8 cellular contexts compared by ENCODE assay signal in the genomic region with DNA sequence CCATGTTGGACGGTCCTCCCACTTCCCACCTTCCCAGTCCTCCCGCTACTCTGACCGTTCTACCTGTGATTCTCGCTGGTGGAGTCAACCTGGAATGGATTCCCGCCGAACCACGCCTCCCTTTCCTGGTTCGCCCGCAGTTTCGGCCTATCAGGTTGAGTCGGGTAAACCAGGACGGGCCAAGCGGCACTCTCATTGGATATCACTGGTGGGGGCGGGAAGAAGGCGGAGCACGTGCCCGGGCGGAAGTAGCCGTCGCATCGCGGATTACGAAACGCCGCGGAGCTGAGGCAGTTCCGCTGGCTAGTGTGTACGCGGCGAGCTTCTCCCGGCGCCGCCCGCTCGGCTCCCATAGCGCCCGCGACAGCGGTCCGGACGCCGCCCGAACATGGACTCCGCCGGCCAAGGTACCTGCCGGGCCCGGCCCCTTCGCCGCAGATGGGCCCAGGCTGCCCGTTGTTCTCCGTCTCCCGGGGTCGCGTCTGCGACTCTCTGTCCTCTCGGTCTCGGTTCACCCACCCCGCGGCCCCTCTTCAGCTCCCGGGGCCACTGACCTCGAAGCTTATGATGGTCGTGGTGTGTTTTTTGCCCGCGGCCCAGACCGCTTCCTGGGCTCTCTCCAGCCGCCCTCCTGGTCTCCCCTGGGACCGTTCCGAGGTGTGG. TPM values are rescaled to one million over a fixed set of nuclear protein-coding genes. Genes with fewer than 3 reads are reported as not detected.
DNase-seq lines count a peak whose midpoint lies in the region; TF ChIP-seq lines count a peak whose summit lies in the region.

Gene TPD52L2, plus strand, starts transcription at position 293 of the 663 bp plus-strand sequence. Its CDS starts 96 bp downstream, at position 389.

- H3K36me3 Mint-ChIP-seq in nephron (ENCODE audit: low read depth), result peaks cover 18% of the 10 kb centered on the region
- H3K36me3 Mint-ChIP-seq in stimulated activated naive CD8-positive, alpha-beta T cell treated with anti-CD3 and anti-CD28 coated beads, Interleukin-15, Interleukin-2, amounts not matched to agents 100 ng/mL and 50 ng/mL, for 24 hours (ENCODE audit: low read depth), result peaks cover 31% of the 10 kb centered on the region

- H3K27me3 Mint-ChIP-seq in nephron (ENCODE audit: low read depth), result no peaks in the 10 kb centered on the region
- H3K27me3 Mint-ChIP-seq in stimulated activated naive CD8-positive, alpha-beta T cell treated with anti-CD3 and anti-CD28 coated beads, Interleukin-15, Interleukin-2, amounts not matched to agents 100 ng/mL and 50 ng/mL, for 24 hours, result no peaks in the 10 kb centered on the region

- DNase-seq in ELF-1 (ENCODE audit: low read depth, low spot score) (peak; percentile 100), H7 (peak; percentile 99), MG63 (peak; percentile 99), SHP77 treated with DMSO at 0.1 percent for 48 hours (lab: John Stamatoyannopoulos, UW) (peak; percentile 100), fibroblast of the aortic adventitia (ENCODE audit: low read depth) (peak; percentile 96)
- DNase-seq in activated effector memory CD4-positive, alpha-beta T cell treated with anti-CD3 and anti-CD28 coated beads, Interleukin-2, amount 50 U/mL, for 16 hours, result peak; percentile 99

- H3K27ac Mint-ChIP-seq in nephron, result peak within 1 kb of the TSS; percentile 83 to 96 (median 87)
- peak within 1 kb of the TSS; percentile 96 for H3K27ac Mint-ChIP-seq in stimulated activated naive CD8-positive, alpha-beta T cell treated with anti-CD3 and anti-CD28 coated beads, Interleukin-15, Interleukin-2, amounts not matched to agents 100 ng/mL and 50 ng/mL, for 24 hours

- H3K27me3 ChIP-seq in H7 (ENCODE audit: control insufficient read depth, insufficient read depth, low read length), result no peaks in the 10 kb centered on the region
- H3K27me3 ChIP-seq in MG63, result no peaks in the 10 kb centered on the region

- peaks cover 23% of the 10 kb centered on the region for H3K4me1 Mint-ChIP-seq in nephron
- peaks cover 20% of the 10 kb centered on the region for H3K4me1 Mint-ChIP-seq in stimulated activated naive CD8-positive, alpha-beta T cell treated with anti-CD3 and anti-CD28 coated beads, Interleukin-15, Interleukin-2, amounts not matched to agents 100 ng/mL and 50 ng/mL, for 24 hours (ENCODE audit: low read depth)

- H3K4me3 Mint-ChIP-seq in nephron, result peak within 1 kb of the TSS; percentile 88 to 94 (median 91)
- H3K4me3 Mint-ChIP-seq in stimulated activated naive CD8-positive, alpha-beta T cell treated with anti-CD3 and anti-CD28 coated beads, Interleukin-15, Interleukin-2, amounts not matched to agents 100 ng/mL and 50 ng/mL, for 24 hours, result peak within 1 kb of the TSS; percentile 93

- peak within 1 kb of the TSS; percentile 96 for H3K4me3 ChIP-seq in H7 (ENCODE audit: insufficient read depth, low read depth, low read length)
- peak within 1 kb of the TSS; percentile 87 for H3K4me3 ChIP-seq in MG63
- H3K4me3 ChIP-seq in fibroblast of the aortic adventitia (ENCODE audit: low read depth, low read length), result peak within 1 kb of the TSS; percentile 97

- no peaks in the 10 kb centered on the region for H3K9me3 Mint-ChIP-seq in nephron
- H3K9me3 Mint-ChIP-seq in stimulated activated naive CD8-positive, alpha-beta T cell treated with anti-CD3 and anti-CD28 coated beads, Interleukin-15, Interleukin-2, amounts not matched to agents 100 ng/mL and 50 ng/mL, for 24 hours, result no peaks in the 10 kb centered on the region

- H3K36me3 ChIP-seq in H7 (replicated peaks; ENCODE audit: control insufficient read depth, insufficient read depth, low read length) (peaks cover 15% of the 10 kb centered on the region), MG63 (peaks cover 57% of the 10 kb centered on the region)

- no peaks in the 10 kb centered on the region for H3K9me3 ChIP-seq in MG63

- TF ChIP-seq CTCF in fibroblast of the aortic adventitia (IDR thresholded peaks at IDR 0.05; ENCODE audit: insufficient read depth, low read length) (no peak), nephron (IDR thresholded peaks at IDR 0.05; ENCODE audit: unreplicated experiment in 3 of 3) (no peak)

RNA-seq across cellular contexts. Expression of gene TPD52L2, which starts in this region (rescaled TPM):
- 76.0 and 79.3 TPM in 2 replicates for total RNA-seq in H7 (2014; rRNA removed; shearing (Covaris generic))
- total RNA-seq in MG63 (2014; rRNA removed; shearing (Covaris generic); ENCODE audit: low replicate concordance), result 185 and 192 TPM in 2 replicates
- 100 and 136 TPM in 2 replicates for total RNA-seq in fibroblast of the aortic adventitia (ENCODE audit: low replicate concordance)

Comparison
In these comparisons a context has a peak if more than half of its experiments do, and no peak if none do; other contexts are left out.
1. Peak in every context shown above with its lines: DNase-seq and H3K4me3 ChIP-seq.